Comparison of ENCODE assay signal across 11 cellular contexts in the genomic region with DNA sequence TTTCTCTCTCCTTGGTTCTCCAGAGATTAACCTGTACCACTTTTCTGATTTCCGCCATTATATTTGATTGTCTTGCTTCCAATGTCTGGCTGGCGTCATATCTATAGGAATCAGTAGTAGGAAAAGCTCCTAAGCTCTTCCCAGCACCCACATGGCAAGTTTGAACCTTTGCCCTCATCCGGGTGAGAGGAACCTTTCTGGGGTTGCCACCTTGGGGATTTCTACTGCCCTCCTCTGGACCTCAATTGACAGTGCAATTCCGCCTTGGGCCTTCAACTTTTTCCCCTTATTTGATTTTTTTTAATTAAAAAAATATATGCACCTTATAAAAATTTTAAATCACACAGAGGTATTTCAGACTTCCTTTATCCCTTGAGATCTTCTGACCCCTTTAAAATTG. TPM values are rescaled to one million over a fixed set of nuclear protein-coding genes. Genes with fewer than 3 reads are reported as not detected.
DNase-seq lines count a peak whose midpoint lies in the region; ATAC-seq and TF ChIP-seq lines count a peak whose summit lies in the region.
"Had no signal": no experiment of that assay in that cellular context is flagged by ENCODE, and none has a peak within 500 bp of the region (broad histone marks: within the 10 kb centered on the region; RNA-seq: fewer than 3 reads in every experiment).

No MANE protein-coding gene starts in this region.

- H3K4me2 ChIP-seq in OCI-LY3 (ENCODE audit: low read length): no peak overlapping the region

- no peak overlapping the region for H3K9ac ChIP-seq in OCI-LY3 (ENCODE audit: low read length)

- H3K36me3 ChIP-seq in OCI-LY3 (replicated peaks; ENCODE audit: low read depth, low read length) (no peaks in the 10 kb centered on the region), Caco-2 (ENCODE audit: control insufficient read depth, insufficient read depth, low read length) (no peaks in the 10 kb centered on the region)

- POLR2A ChIA-PET in Caco-2 (lab: Charles Lee): no interaction called here

- intact Hi-C loops in Caco-2 (cut with micrococcal nuclease; ENCODE audit: unreplicated experiment): no loop called here

- H3K27ac ChIP-seq in OCI-LY3 (ENCODE audit: low read length): no peak overlapping the region
- H3K27ac ChIP-seq: psoas muscle had no signal

- H2AFZ ChIP-seq in OCI-LY3 (ENCODE audit: low read depth, low read length): peak overlapping the region; percentile 41; the same call in 1 of the 2 replicates

- H3K9me3 Mint-ChIP-seq in activated CD8-positive, alpha-beta memory T cell treated with anti-CD3 and anti-CD28 coated beads, Interleukin-2, amount 10 ng/mL, durations not matched to agents 7 days and 5 days (ENCODE audit: low read depth): no peaks in the 10 kb centered on the region
- H3K9me3 Mint-ChIP-seq in Caco-2 (ENCODE audit: unreplicated experiment): no peaks in the 10 kb centered on the region

- H3K27ac Mint-ChIP-seq in activated CD8-positive, alpha-beta memory T cell treated with anti-CD3 and anti-CD28 coated beads, Interleukin-2, amount 10 ng/mL, durations not matched to agents 7 days and 5 days: no peak overlapping the region
- no peak overlapping the region for H3K27ac Mint-ChIP-seq in Caco-2 (ENCODE audit: unreplicated experiment)
- H3K27ac Mint-ChIP-seq: IgD-negative memory B cell had no signal

- no peak for ATAC-seq in HG02973 (IDR thresholded peaks at IDR 0.05; ENCODE audit: unreplicated experiment)
- ATAC-seq in activated CD8-positive, alpha-beta memory T cell treated with anti-CD3 and anti-CD28 coated beads, Interleukin-2, amount 10 ng/mL, durations not matched to agents 7 days and 5 days: no peak
- ATAC-seq: psoas muscle had no signal

- H3K4me3 ChIP-seq in OCI-LY3 (ENCODE audit: low read length): no peak overlapping the region
- no peak overlapping the region for H3K4me3 ChIP-seq in fibroblast of mammary gland (ENCODE audit: control insufficient read depth, low read depth, low read length)
- H3K4me3 ChIP-seq in Caco-2 (ENCODE audit: low read depth, low read length): no peak overlapping the region
- H3K4me3 ChIP-seq: psoas muscle had no signal

- BruUV-seq in Caco-2 (replicated peaks; lab: Mats Ljungman, UMichigan): no TSS peak

- in situ Hi-C loops in GM13976 (cut with MboI; ENCODE audit: low sequenced_read_pairs, unreplicated experiment): no loop called here

- no peaks in the 10 kb centered on the region for H4K20me1 ChIP-seq in OCI-LY3 (ENCODE audit: insufficient read depth, low read length)

- no peaks in the 10 kb centered on the region for H3K9me3 ChIP-seq in OCI-LY3 (ENCODE audit: insufficient read depth, low read length)
- H3K9me3 ChIP-seq in Caco-2: no peaks in the 10 kb centered on the region

- no peaks in the 10 kb centered on the region for H3K27me3 ChIP-seq in OCI-LY3 (ENCODE audit: low read depth, low read length)
- no peaks in the 10 kb centered on the region for H3K27me3 ChIP-seq in Caco-2 (replicated peaks; ENCODE audit: control insufficient read depth, insufficient read depth, low read length)

- DNase-seq in AG09319 (ENCODE audit: extremely low read depth, low read depth): no peak
- peak; percentile 15 for DNase-seq in GM13976 (ENCODE audit: low spot score)
- peak; percentile 2 for DNase-seq in fibroblast of mammary gland (ENCODE audit: low read depth)
- DNase-seq in islet precursor cell: no peak
- DNase-seq in activated CD8-positive, alpha-beta memory T cell treated with anti-CD3 and anti-CD28 coated beads, Interleukin-2, amount 10 ng/mL, durations not matched to agents 7 days and 5 days: no peak
- no peak for DNase-seq in Caco-2
- DNase-seq: psoas muscle had no signal

- no peaks in the 10 kb centered on the region for H3K79me2 ChIP-seq in OCI-LY3 (ENCODE audit: low read length)

- peaks cover 17% of the 10 kb centered on the region for H3K27me3 Mint-ChIP-seq in activated CD8-positive, alpha-beta memory T cell treated with anti-CD3 and anti-CD28 coated beads, Interleukin-2, amount 10 ng/mL, durations not matched to agents 7 days and 5 days
- H3K27me3 Mint-ChIP-seq in Caco-2 (ENCODE audit: insufficient read depth, unreplicated experiment): peaks cover 3% of the 10 kb centered on the region

- H3K4me1 ChIP-seq in OCI-LY3 (ENCODE audit: low read length) (no peaks in the 10 kb centered on the region), Caco-2 (no peaks in the 10 kb centered on the region)
- H3K4me1 ChIP-seq: psoas muscle had no signal

- CTCF ChIA-PET in activated CD8-positive, alpha-beta memory T cell treated with anti-CD3 and anti-CD28 coated beads, Interleukin-2, amount 10 ng/mL, durations not matched to agents 7 days and 5 days (lab: Charles Lee): no interaction called here
- CTCF ChIA-PET in Caco-2 (lab: Charles Lee): no interaction called here

- H3K4me3 Mint-ChIP-seq in activated CD8-positive, alpha-beta memory T cell treated with anti-CD3 and anti-CD28 coated beads, Interleukin-2, amount 10 ng/mL, durations not matched to agents 7 days and 5 days: no peak overlapping the region
- H3K4me3 Mint-ChIP-seq in Caco-2 (ENCODE audit: unreplicated experiment): no peak overlapping the region
- H3K4me3 Mint-ChIP-seq: IgD-negative memory B cell had no signal

- H3K4me1 Mint-ChIP-seq in activated CD8-positive, alpha-beta memory T cell treated with anti-CD3 and anti-CD28 coated beads, Interleukin-2, amount 10 ng/mL, durations not matched to agents 7 days and 5 days: no peaks in the 10 kb centered on the region
- no peaks in the 10 kb centered on the region for H3K4me1 Mint-ChIP-seq in Caco-2 (ENCODE audit: low read depth, unreplicated experiment)

- no peaks in the 10 kb centered on the region for H3K36me3 Mint-ChIP-seq in activated CD8-positive, alpha-beta memory T cell treated with anti-CD3 and anti-CD28 coated beads, Interleukin-2, amount 10 ng/mL, durations not matched to agents 7 days and 5 days
- H3K36me3 Mint-ChIP-seq in Caco-2 (ENCODE audit: insufficient read depth, unreplicated experiment): no peaks in the 10 kb centered on the region
- H3K36me3 Mint-ChIP-seq: IgD-negative memory B cell had no signal

- TF ChIP-seq CTCF in AG09319 (IDR thresholded peaks at IDR 0.05; ENCODE audit: low read depth, low read length) (peak; percentile 17), GM13976 (IDR thresholded peaks at IDR 0.05; ENCODE audit: borderline replicate concordance, control extremely low read depth, extremely low read depth, insufficient read depth, missing control alignments) (no peak), OCI-LY3 (IDR thresholded peaks at IDR 0.05; ENCODE audit: low read depth, low read length) (peak; percentile 46), fibroblast of mammary gland (conservative IDR thresholded peaks at IDR 0.05; ENCODE audit: control insufficient read depth, insufficient read depth, low read depth, low read length) (peak; percentile 39), Caco-2 (IDR thresholded peaks at IDR 0.05; ENCODE audit: insufficient read depth in 1 of 2, low read depth in 1 of 2, low read length in 1 of 2, severe bottlenecking in 1 of 2, unreplicated experiment in 1 of 2) (peak in 1 of 2 experiments; percentile 8)

RNA-seq across cellular contexts. Expression of a gene that starts 2.0 kb away (rescaled TPM):
- total RNA-seq in activated CD8-positive, alpha-beta memory T cell treated with anti-CD3 and anti-CD28 coated beads, Interleukin-2, amount 10 ng/mL, durations not matched to agents 7 days and 5 days: not detected
- total RNA-seq in Caco-2 (2022): not detected in 2 replicates
- total RNA-seq: cerebellum, psoas muscle had no signal

RNA-seq across cellular contexts. Expression of a gene that starts 34.4 kb away (rescaled TPM):
- 10 to 100 TPM; 13.1 to 13.3 TPM for total RNA-seq in activated CD8-positive, alpha-beta memory T cell treated with anti-CD3 and anti-CD28 coated beads, Interleukin-2, amount 10 ng/mL, durations not matched to agents 7 days and 5 days
- total RNA-seq in Caco-2 (2022): 12.2 and 15.3 TPM in 2 replicates

Comparison
In these comparisons a context has a peak if more than half of its experiments do, and no peak if none do; other contexts are left out.
1. DNase-seq: peak in GM13976 (single experiment) and fibroblast of mammary gland (single experiment); none in AG09319 (single experiment), islet precursor cell (single experiment), activated CD8-positive, alpha-beta memory T cell treated with anti-CD3 and anti-CD28 coated beads, Interleukin-2, amount 10 ng/mL, durations not matched to agents 7 days and 5 days (single experiment) and Caco-2 (0 of 2).